1 cellular context compared by ENCODE assay signal in genomic region chr2:9205963-9206948, GRCh38.
A peak's percentile ranks its signal among the peaks of the same experiment; 100 is the strongest.
TF ChIP-seq lines count a peak whose summit lies in the region.

Gene ASAP2 (plus strand): TSS chr2:9206812. CDS start chr2:9207105, 293 bp downstream.

TF ChIP-seq in K562, 482 proteins besides CTCF, POLR2A, EP300 and RAD21 (continued from another document and continues in another):
- TF ChIP-seq CREB3L1 (IDR thresholded peaks at IDR 0.05; ENCODE audit: borderline replicate concordance, low read depth): peak; percentile 42; the same call in 1 of the 2 replicates
- TF ChIP-seq ELK1 (CRISPR knock-in tag; IDR thresholded peaks at IDR 0.05): no peak
- TF ChIP-seq FOXP1 (CRISPR knock-in tag; IDR thresholded peaks at IDR 0.05): peak; percentile 36; the same call in 1 of the 2 replicates
- TF ChIP-seq, protein P1, sequence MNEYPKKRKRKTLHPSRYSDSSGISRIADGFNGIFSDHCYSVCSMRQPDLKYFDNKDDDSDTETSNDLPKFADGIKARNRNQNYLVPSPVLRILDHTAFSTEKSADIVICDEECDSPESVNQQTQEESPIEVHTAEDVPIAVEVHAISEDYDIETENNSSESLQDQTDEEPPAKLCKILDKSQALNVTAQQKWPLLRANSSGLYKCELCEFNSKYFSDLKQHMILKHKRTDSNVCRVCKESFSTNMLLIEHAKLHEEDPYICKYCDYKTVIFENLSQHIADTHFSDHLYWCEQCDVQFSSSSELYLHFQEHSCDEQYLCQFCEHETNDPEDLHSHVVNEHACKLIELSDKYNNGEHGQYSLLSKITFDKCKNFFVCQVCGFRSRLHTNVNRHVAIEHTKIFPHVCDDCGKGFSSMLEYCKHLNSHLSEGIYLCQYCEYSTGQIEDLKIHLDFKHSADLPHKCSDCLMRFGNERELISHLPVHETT (CRISPR knock-in tag; conservative IDR thresholded peaks at IDR 0.05 in 1 of 2, IDR thresholded peaks at IDR 0.05 in 1 of 2): peak in 1 of 2 experiments; percentile 95; a peak in 2 of 4 replicates
- peak; percentile 31; the same call in 1 of the 2 replicates for TF ChIP-seq CREM (IDR thresholded peaks at IDR 0.05; ENCODE audit: low read depth)
- 0 out of 4 replicates have a peak, but pooled peaks of 1 of the 2 experiments have one; percentile 59 for TF ChIP-seq KDM4B (IDR thresholded peaks at IDR 0.05; ENCODE audit: borderline replicate concordance in 2 of 2, low read depth in 1 of 2)
- 0 out of 2 replicates have a peak, but pooled peaks have one; percentile 27 for TF ChIP-seq NBN (IDR thresholded peaks at IDR 0.05; ENCODE audit: low read depth)
- peak; percentile 80 for TF ChIP-seq HNRNPLL (IDR thresholded peaks at IDR 0.05; ENCODE audit: low read depth, low read length, poor library complexity, severe bottlenecking)
- peak; percentile 90; the same call in 1 of the 2 replicates for TF ChIP-seq HMGXB4 (CRISPR knock-in tag; IDR thresholded peaks at IDR 0.05)
- TF ChIP-seq SIN3B (IDR thresholded peaks at IDR 0.05; ENCODE audit: low read depth): peak; percentile 66; the same call in 1 of the 2 replicates
- no peak for TF ChIP-seq ZNF197 (CRISPR knock-in tag; IDR thresholded peaks at IDR 0.05; ENCODE audit: low read depth)
- TF ChIP-seq MAZ (CRISPR knock-in tag; conservative IDR thresholded peaks at IDR 0.05 in 1 of 2, IDR thresholded peaks at IDR 0.05 in 1 of 2): peak; percentile 77 to 92
- peak in 2 of 3 experiments; percentile 26 to 48 for TF ChIP-seq YY1 (IDR thresholded peaks at IDR 0.05; ENCODE audit: borderline replicate concordance in 1 of 3, control insufficient read depth in 1 of 3, extremely low read depth in 1 of 3, insufficient read depth in 3 of 3, insufficient read length in 1 of 3, insufficient replicate concordance in 2 of 3, low read depth in 1 of 3, low read length in 2 of 3)
- TF ChIP-seq ATF7 (IDR thresholded peaks at IDR 0.05): peak; percentile 66; the same call in 1 of the 2 replicates
- peak; percentile 55; the same call in 1 of the 2 replicates for TF ChIP-seq THAP12 (CRISPR knock-in tag; IDR thresholded peaks at IDR 0.05)
- TF ChIP-seq ZBTB17 (CRISPR knock-in tag; IDR thresholded peaks at IDR 0.05): 0 out of 2 replicates have a peak, but pooled peaks have one; percentile 18
- TF ChIP-seq, protein P2, sequence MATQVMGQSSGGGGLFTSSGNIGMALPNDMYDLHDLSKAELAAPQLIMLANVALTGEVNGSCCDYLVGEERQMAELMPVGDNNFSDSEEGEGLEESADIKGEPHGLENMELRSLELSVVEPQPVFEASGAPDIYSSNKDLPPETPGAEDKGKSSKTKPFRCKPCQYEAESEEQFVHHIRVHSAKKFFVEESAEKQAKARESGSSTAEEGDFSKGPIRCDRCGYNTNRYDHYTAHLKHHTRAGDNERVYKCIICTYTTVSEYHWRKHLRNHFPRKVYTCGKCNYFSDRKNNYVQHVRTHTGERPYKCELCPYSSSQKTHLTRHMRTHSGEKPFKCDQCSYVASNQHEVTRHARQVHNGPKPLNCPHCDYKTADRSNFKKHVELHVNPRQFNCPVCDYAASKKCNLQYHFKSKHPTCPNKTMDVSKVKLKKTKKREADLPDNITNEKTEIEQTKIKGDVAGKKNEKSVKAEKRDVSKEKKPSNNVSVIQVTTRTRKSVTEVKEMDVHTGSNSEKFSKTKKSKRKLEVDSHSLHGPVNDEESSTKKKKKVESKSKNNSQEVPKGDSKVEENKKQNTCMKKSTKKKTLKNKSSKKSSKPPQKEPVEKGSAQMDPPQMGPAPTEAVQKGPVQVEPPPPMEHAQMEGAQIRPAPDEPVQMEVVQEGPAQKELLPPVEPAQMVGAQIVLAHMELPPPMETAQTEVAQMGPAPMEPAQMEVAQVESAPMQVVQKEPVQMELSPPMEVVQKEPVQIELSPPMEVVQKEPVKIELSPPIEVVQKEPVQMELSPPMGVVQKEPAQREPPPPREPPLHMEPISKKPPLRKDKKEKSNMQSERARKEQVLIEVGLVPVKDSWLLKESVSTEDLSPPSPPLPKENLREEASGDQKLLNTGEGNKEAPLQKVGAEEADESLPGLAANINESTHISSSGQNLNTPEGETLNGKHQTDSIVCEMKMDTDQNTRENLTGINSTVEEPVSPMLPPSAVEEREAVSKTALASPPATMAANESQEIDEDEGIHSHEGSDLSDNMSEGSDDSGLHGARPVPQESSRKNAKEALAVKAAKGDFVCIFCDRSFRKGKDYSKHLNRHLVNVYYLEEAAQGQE (CRISPR knock-in tag; IDR thresholded peaks at IDR 0.05; ENCODE audit: low read depth): 0 out of 2 replicates have a peak, but pooled peaks have one; percentile 32
- TF ChIP-seq DPF2 (IDR thresholded peaks at IDR 0.05): no peak
- TF ChIP-seq ZNF280A (IDR thresholded peaks at IDR 0.05; ENCODE audit: low read depth, partially characterized antibody): no peak
- no peak for TF ChIP-seq PRPF4 (IDR thresholded peaks at IDR 0.05; ENCODE audit: insufficient read depth, low read depth, low read length, poor library complexity, severe bottlenecking)
- TF ChIP-seq, protein P3, sequence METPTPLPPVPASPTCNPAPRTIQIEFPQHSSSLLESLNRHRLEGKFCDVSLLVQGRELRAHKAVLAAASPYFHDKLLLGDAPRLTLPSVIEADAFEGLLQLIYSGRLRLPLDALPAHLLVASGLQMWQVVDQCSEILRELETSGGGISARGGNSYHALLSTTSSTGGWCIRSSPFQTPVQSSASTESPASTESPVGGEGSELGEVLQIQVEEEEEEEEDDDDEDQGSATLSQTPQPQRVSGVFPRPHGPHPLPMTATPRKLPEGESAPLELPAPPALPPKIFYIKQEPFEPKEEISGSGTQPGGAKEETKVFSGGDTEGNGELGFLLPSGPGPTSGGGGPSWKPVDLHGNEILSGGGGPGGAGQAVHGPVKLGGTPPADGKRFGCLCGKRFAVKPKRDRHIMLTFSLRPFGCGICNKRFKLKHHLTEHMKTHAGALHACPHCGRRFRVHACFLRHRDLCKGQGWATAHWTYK (CRISPR knock-in tag; IDR thresholded peaks at IDR 0.05): peak; percentile 62; the same call in 1 of the 2 replicates
- TF ChIP-seq, protein P4, sequence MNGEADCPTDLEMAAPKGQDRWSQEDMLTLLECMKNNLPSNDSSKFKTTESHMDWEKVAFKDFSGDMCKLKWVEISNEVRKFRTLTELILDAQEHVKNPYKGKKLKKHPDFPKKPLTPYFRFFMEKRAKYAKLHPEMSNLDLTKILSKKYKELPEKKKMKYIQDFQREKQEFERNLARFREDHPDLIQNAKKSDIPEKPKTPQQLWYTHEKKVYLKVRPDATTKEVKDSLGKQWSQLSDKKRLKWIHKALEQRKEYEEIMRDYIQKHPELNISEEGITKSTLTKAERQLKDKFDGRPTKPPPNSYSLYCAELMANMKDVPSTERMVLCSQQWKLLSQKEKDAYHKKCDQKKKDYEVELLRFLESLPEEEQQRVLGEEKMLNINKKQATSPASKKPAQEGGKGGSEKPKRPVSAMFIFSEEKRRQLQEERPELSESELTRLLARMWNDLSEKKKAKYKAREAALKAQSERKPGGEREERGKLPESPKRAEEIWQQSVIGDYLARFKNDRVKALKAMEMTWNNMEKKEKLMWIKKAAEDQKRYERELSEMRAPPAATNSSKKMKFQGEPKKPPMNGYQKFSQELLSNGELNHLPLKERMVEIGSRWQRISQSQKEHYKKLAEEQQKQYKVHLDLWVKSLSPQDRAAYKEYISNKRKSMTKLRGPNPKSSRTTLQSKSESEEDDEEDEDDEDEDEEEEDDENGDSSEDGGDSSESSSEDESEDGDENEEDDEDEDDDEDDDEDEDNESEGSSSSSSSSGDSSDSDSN (IDR thresholded peaks at IDR 0.05; ENCODE audit: borderline replicate concordance in 1 of 2, low read depth in 2 of 2, low read length in 2 of 2): peak; percentile 81 to 87
- TF ChIP-seq, protein P5, sequence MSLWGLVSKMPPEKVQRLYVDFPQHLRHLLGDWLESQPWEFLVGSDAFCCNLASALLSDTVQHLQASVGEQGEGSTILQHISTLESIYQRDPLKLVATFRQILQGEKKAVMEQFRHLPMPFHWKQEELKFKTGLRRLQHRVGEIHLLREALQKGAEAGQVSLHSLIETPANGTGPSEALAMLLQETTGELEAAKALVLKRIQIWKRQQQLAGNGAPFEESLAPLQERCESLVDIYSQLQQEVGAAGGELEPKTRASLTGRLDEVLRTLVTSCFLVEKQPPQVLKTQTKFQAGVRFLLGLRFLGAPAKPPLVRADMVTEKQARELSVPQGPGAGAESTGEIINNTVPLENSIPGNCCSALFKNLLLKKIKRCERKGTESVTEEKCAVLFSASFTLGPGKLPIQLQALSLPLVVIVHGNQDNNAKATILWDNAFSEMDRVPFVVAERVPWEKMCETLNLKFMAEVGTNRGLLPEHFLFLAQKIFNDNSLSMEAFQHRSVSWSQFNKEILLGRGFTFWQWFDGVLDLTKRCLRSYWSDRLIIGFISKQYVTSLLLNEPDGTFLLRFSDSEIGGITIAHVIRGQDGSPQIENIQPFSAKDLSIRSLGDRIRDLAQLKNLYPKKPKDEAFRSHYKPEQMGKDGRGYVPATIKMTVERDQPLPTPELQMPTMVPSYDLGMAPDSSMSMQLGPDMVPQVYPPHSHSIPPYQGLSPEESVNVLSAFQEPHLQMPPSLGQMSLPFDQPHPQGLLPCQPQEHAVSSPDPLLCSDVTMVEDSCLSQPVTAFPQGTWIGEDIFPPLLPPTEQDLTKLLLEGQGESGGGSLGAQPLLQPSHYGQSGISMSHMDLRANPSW (CRISPR knock-in tag; IDR thresholded peaks at IDR 0.05): 0 out of 2 replicates have a peak, but pooled peaks have one; percentile 52
- no peak for TF ChIP-seq ZNF274 (IDR thresholded peaks at IDR 0.05; ENCODE audit: borderline replicate concordance, low read depth, low read length)
- peak; percentile 57 for TF ChIP-seq ZNF263 (CRISPR knock-in tag; IDR thresholded peaks at IDR 0.05; ENCODE audit: borderline replicate concordance)
- no peak for TF ChIP-seq PML (IDR thresholded peaks at IDR 0.05; ENCODE audit: low read length)
- TF ChIP-seq ZBTB1 (CRISPR knock-in tag; IDR thresholded peaks at IDR 0.05; ENCODE audit: borderline replicate concordance, low read depth): peak; percentile 60; the same call in 1 of the 2 replicates
- TF ChIP-seq ETV5 (CRISPR knock-in tag; IDR thresholded peaks at IDR 0.05; ENCODE audit: low read depth): peak; percentile 52; the same call in 1 of the 2 replicates
- no peak for TF ChIP-seq FOXA1 (IDR thresholded peaks at IDR 0.05; ENCODE audit: borderline replicate concordance)
- TF ChIP-seq RBBP5 (IDR thresholded peaks at IDR 0.05; ENCODE audit: borderline replicate concordance, insufficient read depth, low read length, poor library complexity, severe bottlenecking): peak; percentile 72
- TF ChIP-seq KDM1A (IDR thresholded peaks at IDR 0.05): no peak
- peak; percentile 77 for TF ChIP-seq ZBTB7A (IDR thresholded peaks at IDR 0.05; ENCODE audit: borderline replicate concordance, control insufficient read depth, low read depth, low read length)
- no peak for TF ChIP-seq ZKSCAN8 (CRISPR knock-in tag; IDR thresholded peaks at IDR 0.05)
- 0 out of 2 replicates have a peak, but pooled peaks have one; percentile 54 for TF ChIP-seq KAT7 (CRISPR knock-in tag; IDR thresholded peaks at IDR 0.05; ENCODE audit: borderline replicate concordance)
